Comparison of ENCODE assay signal across 1 cellular context in the genomic region with DNA sequence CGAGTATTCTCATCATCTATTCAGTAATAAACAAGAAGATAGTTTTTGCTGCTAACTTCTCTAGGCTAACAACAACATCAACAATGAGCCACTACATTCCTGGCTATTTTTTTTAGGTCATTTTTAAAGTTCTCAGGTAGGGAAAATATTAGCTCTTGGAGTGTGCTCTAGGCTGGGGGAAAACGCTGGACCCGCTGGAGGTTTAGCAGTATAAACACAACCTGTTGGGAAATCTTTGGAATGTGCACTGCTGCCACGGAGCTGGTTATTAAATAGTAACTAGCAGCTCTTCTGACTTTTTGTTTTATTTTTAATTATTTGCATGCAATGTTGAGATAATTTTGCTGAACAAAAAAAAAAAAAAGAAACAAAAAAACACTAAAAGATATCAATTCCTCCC.
TF ChIP-seq lines count a peak whose summit lies in the region.

No MANE protein-coding gene starts in this region.

TF ChIP-seq in GM23338, 12 proteins besides CTCF, POLR2A, EP300 and RAD21 (continued from another document):
- TF ChIP-seq ETS1 (IDR thresholded peaks at IDR 0.05) (no peak), JUNB (IDR thresholded peaks at IDR 0.05; ENCODE audit: unreplicated experiment) (no peak), CREB1 (CRISPR knock-in tag; IDR thresholded peaks at IDR 0.05; ENCODE audit: low read depth) (no peak), ZNF331 (CRISPR knock-in tag; IDR thresholded peaks at IDR 0.05; ENCODE audit: low read depth) (no peak), NANOG (IDR thresholded peaks at IDR 0.05; ENCODE audit: borderline replicate concordance) (no peak)
